ENCODE assay signal across 14 cellular contexts in genomic region chr2:68739261-68740183, GRCh38. TPM values are rescaled to one million over a fixed set of nuclear protein-coding genes. Genes with fewer than 3 reads are reported as not detected.
DNase-seq lines count a peak whose midpoint lies in the region; ATAC-seq and TF ChIP-seq lines count a peak whose summit lies in the region.
"Had no signal": no experiment of that assay in that cellular context is flagged by ENCODE, and none has a peak within 500 bp of the region (broad histone marks: within the 10 kb centered on the region; RNA-seq: fewer than 3 reads in every experiment).

No MANE protein-coding gene starts in this region.

- peak overlapping the region; percentile 9 for H3K4me3 ChIP-seq in CD8-positive, alpha-beta T cell (ENCODE audit: low read depth, low read length)
- no peak overlapping the region for H3K4me3 ChIP-seq in mucosa of descending colon
- no peak overlapping the region for H3K4me3 ChIP-seq in MM.1S (ENCODE audit: low read length)
- H3K4me3 ChIP-seq: SK-N-MC had no signal

- H3K9me3 ChIP-seq in CD8-positive, alpha-beta T cell (ENCODE audit: low read length) = no peaks in the 10 kb centered on the region
- H3K9me3 ChIP-seq in mucosa of descending colon (no peaks in the 10 kb centered on the region), MM.1S (replicated peaks; ENCODE audit: insufficient read depth, low read length) (no peaks in the 10 kb centered on the region)

- H3K9me2 ChIP-seq in MM.1S (replicated peaks; ENCODE audit: insufficient read depth, low read length) = no peaks in the 10 kb centered on the region

- H3K4me2 ChIP-seq in MM.1S (ENCODE audit: low read depth, low read length) = no peak overlapping the region

- ATAC-seq in CD8-positive, alpha-beta T cell = no peak
- ATAC-seq in GM18907 (IDR thresholded peaks at IDR 0.05; ENCODE audit: unreplicated experiment) = peak; percentile 35
- ATAC-seq in mucosa of descending colon = peak; percentile 25
- ATAC-seq in GM21786 (IDR thresholded peaks at IDR 0.05; ENCODE audit: unreplicated experiment) = no peak
- ATAC-seq: left cardiac atrium had no signal

- H3K4me3 Mint-ChIP-seq in CD8-positive, alpha-beta T cell = no peak overlapping the region
- H3K4me3 Mint-ChIP-seq in T-helper 2 cell treated with Interferon-gamma antibody and Interleukin-4, amounts not matched to agents 5 μg/mL and 100 μg/mL, for 36 hours = no peak overlapping the region

- CTCF ChIA-PET in CD8-positive, alpha-beta T cell (lab: Charles Lee) = interaction anchor here (0.6 to 7.1 kb wide), 13 partner anchors 11 to 186 kb away, joined by 3 to 113 read pairs (median 3); no protein-coding TSS in a partner anchor

- peaks cover 78% of the 10 kb centered on the region for H3K4me1 Mint-ChIP-seq in CD8-positive, alpha-beta T cell (ENCODE audit: low read depth)
- H3K4me1 Mint-ChIP-seq in T-helper 2 cell treated with Interferon-gamma antibody and Interleukin-4, amounts not matched to agents 5 μg/mL and 100 μg/mL, for 36 hours (ENCODE audit: low read depth) = peaks cover 62% of the 10 kb centered on the region

- POLR2A ChIA-PET in CD8-positive, alpha-beta T cell (lab: Charles Lee) = interaction anchor here (1.5 to 4.0 kb wide), 4 partner anchors 13 to 27 kb away, joined by 6 to 22 read pairs (median 8); no protein-coding TSS in a partner anchor

- no peaks in the 10 kb centered on the region for H3K36me3 ChIP-seq in CD8-positive, alpha-beta T cell (ENCODE audit: insufficient read depth, low read length)
- H3K36me3 ChIP-seq in mucosa of descending colon (ENCODE audit: low read depth) (no peaks in the 10 kb centered on the region), MM.1S (replicated peaks; ENCODE audit: insufficient read depth, low read length) (no peaks in the 10 kb centered on the region)

- DNase-seq in CD8-positive, alpha-beta T cell = peak in 2 of 7 experiments; percentile 10 to 48
- DNase-seq in T-helper 2 cell treated with Interferon-gamma antibody and Interleukin-4, amounts not matched to agents 5 μg/mL and 100 μg/mL, for 36 hours (ENCODE audit: low spot score) = peak; percentile 8
- DNase-seq in mucosa of descending colon (peak in 1 of 3 donors; percentile 3), NCI-H526 (lab: John Stamatoyannopoulos, UW) (no peak), MM.1S (no peak), CD1c-positive myeloid dendritic cell (ENCODE audit: extremely low spot score) (no peak)
- DNase-seq: amygdala, left cardiac atrium, NCI-H1092 treated with DMSO at 0.1 percent for 48 hours, NCI-H524, posterior cingulate gyrus had no signal

- peaks cover 4% of the 10 kb centered on the region; the same call in 1 of the 2 replicates for H3K79me2 ChIP-seq in MM.1S (ENCODE audit: low read length)

- H3K9ac ChIP-seq in MM.1S (ENCODE audit: low read length) = no peak overlapping the region

- H3K4me1 ChIP-seq in CD8-positive, alpha-beta T cell (ENCODE audit: insufficient read depth, low read length) = peaks cover 74% of the 10 kb centered on the region
- no peaks in the 10 kb centered on the region for H3K4me1 ChIP-seq in mucosa of descending colon (ENCODE audit: low read depth)
- H3K4me1 ChIP-seq in MM.1S (ENCODE audit: low read length) = peaks cover 25% of the 10 kb centered on the region

- no peaks in the 10 kb centered on the region; the same call in 1 of the 2 replicates for H3F3A ChIP-seq in MM.1S (ENCODE audit: insufficient read depth, low read length)

- peaks cover 44% of the 10 kb centered on the region for H3K36me3 Mint-ChIP-seq in CD8-positive, alpha-beta T cell
- H3K36me3 Mint-ChIP-seq in T-helper 2 cell treated with Interferon-gamma antibody and Interleukin-4, amounts not matched to agents 5 μg/mL and 100 μg/mL, for 36 hours (ENCODE audit: low read depth) = peaks cover 55% of the 10 kb centered on the region

- peak overlapping the region; percentile 92 for H3K27ac Mint-ChIP-seq in CD8-positive, alpha-beta T cell
- H3K27ac Mint-ChIP-seq in T-helper 2 cell treated with Interferon-gamma antibody and Interleukin-4, amounts not matched to agents 5 μg/mL and 100 μg/mL, for 36 hours = peak overlapping the region; percentile 90

- no peak overlapping the region for H3K27ac ChIP-seq in CD8-positive, alpha-beta T cell (ENCODE audit: low read depth, low read length)
- H3K27ac ChIP-seq in MM.1S (ENCODE audit: low read length) = no peak overlapping the region
- H3K27ac ChIP-seq: SK-N-MC had no signal

- no peaks in the 10 kb centered on the region for H3K9me3 Mint-ChIP-seq in CD8-positive, alpha-beta T cell
- H3K9me3 Mint-ChIP-seq in T-helper 2 cell treated with Interferon-gamma antibody and Interleukin-4, amounts not matched to agents 5 μg/mL and 100 μg/mL, for 36 hours = no peaks in the 10 kb centered on the region

- H2AFZ ChIP-seq in MM.1S (ENCODE audit: low read length) = no peak overlapping the region

- no peaks in the 10 kb centered on the region for H3K27me3 Mint-ChIP-seq in CD8-positive, alpha-beta T cell (ENCODE audit: low read depth)
- no peaks in the 10 kb centered on the region for H3K27me3 Mint-ChIP-seq in T-helper 2 cell treated with Interferon-gamma antibody and Interleukin-4, amounts not matched to agents 5 μg/mL and 100 μg/mL, for 36 hours (ENCODE audit: low read depth)

- intact Hi-C loops in CD8-positive, alpha-beta T cell (cut with DNase I, micrococcal nuclease) = loop anchor here (5.0 to 10.0 kb wide), 4 partner anchors 98 to 485 kb away; partner anchors contain the start of genes APLF (in 1 of the 2), FBXO48 (in 1 of the 2), PLEK (in 1 of the 2) and PPP3R1 (in 1 of the 2)
- intact Hi-C loops in mucosa of descending colon (cut with DNase I, micrococcal nuclease) = loop anchor here in 1 of 2 donors (10.0 kb wide), 1 partner anchor 185 kb away; no protein-coding TSS in a partner anchor

- no peaks in the 10 kb centered on the region for H3K27me3 ChIP-seq in CD8-positive, alpha-beta T cell (ENCODE audit: insufficient read depth, low read length)
- no peaks in the 10 kb centered on the region for H3K27me3 ChIP-seq in MM.1S (replicated peaks; ENCODE audit: insufficient read depth, low read length)

- TF ChIP-seq CTCF in CD8-positive, alpha-beta T cell (IDR thresholded peaks at IDR 0.05) = no peak
- TF ChIP-seq CTCF in mucosa of descending colon (IDR thresholded peaks at IDR 0.05) (no peak), MM.1S (IDR thresholded peaks at IDR 0.05; ENCODE audit: low read length) (no peak)

- no peaks in the 10 kb centered on the region for H4K20me1 ChIP-seq in MM.1S (ENCODE audit: insufficient read depth, low read length)

RNA-seq across cellular contexts. Expression of gene ARHGAP25, which starts 4.9 kb away (rescaled TPM):
- total RNA-seq in CD8-positive, alpha-beta T cell = 10 to 100 TPM; 35.8 to 36.7 TPM
- 1 to 10 TPM; 3.1 to 8.8 (median 8.2) TPM for total RNA-seq in mucosa of descending colon

Comparison
In these comparisons a context has a peak if more than half of its experiments do, and no peak if none do; other contexts are left out.
1. ATAC-seq: peak in GM18907 (single experiment) and mucosa of descending colon (single experiment); none in CD8-positive, alpha-beta T cell (single experiment) and GM21786 (single experiment).